24 cellular contexts compared by ENCODE assay signal in the genomic region with DNA sequence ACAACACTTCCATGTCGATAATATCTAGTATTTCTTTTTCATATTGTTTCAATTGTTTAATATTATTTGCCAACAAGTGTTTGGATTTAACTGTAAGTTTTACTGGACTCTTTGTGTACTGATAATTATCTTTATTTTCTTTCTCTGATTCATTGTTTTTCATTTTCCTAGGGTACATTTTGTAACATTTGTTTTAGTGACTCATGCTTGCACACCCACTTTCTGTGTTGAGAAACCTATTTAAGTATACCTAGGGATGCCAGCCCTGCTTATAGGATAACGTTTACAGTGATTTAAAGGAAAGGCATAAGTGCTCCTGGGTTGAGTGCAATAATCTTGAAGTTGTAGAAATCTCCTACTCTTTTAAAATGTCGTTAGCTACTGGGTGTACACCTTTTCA.
A peak's percentile ranks its signal among the peaks of the same experiment; 100 is the strongest.
DNase-seq lines count a peak whose midpoint lies in the region; ATAC-seq, FAIRE-seq and TF ChIP-seq lines count a peak whose summit lies in the region.
"Had no signal": no experiment of that assay in that cellular context is flagged by ENCODE, and none has a peak within 500 bp of the region (broad histone marks: within the 10 kb centered on the region; RNA-seq: fewer than 3 reads in every experiment).

No MANE protein-coding gene starts in this region.

- H3K36me3 Mint-ChIP-seq in activated CD4-positive, alpha-beta memory T cell treated with anti-CD3 and anti-CD28 coated beads for 36 hours = no peaks in the 10 kb centered on the region
- peaks cover 7% of the 10 kb centered on the region for H3K36me3 Mint-ChIP-seq in WTC11
- H3K36me3 Mint-ChIP-seq: CD8-positive, alpha-beta T cell had no signal

- H3K9me3 ChIP-seq in A549 (peaks cover 5% of the 10 kb centered on the region; the same call in 1 of the 3 replicates), mammary epithelial cell (replicated peaks; ENCODE audit: insufficient read depth, low read length) (peaks cover 4% of the 10 kb centered on the region)
- H3K9me3 ChIP-seq: SK-N-SH had no signal

- no peak for FAIRE-seq in A549 (lab: Jason Lieb, UNC)
- FAIRE-seq: GM19239 had no signal

- POLR2A ChIA-PET in A549 (lab: Yijun Ruan, JAX) = no interaction called here
- POLR2A ChIA-PET in activated CD4-positive, alpha-beta memory T cell treated with anti-CD3 and anti-CD28 coated beads for 36 hours (lab: Charles Lee) = no interaction called here
- POLR2A ChIA-PET in WTC11 (lab: Charles Lee) = no interaction called here

- H3K4me3 Mint-ChIP-seq in activated CD4-positive, alpha-beta memory T cell treated with anti-CD3 and anti-CD28 coated beads for 36 hours = no peak overlapping the region
- H3K4me3 Mint-ChIP-seq in WTC11 = no peak overlapping the region
- H3K4me3 Mint-ChIP-seq: activated CD4-positive, alpha-beta T cell treated with anti-CD3 and anti-CD28 coated beads, Interleukin-2, amount 10 ng/mL, durations not matched to agents 24 days and 14 days; CD8-positive, alpha-beta T cell; effector memory CD8-positive, alpha-beta T cell had no signal

- H3K4me3 ChIP-seq in A549 = no peak overlapping the region
- no peak overlapping the region for H3K4me3 ChIP-seq in mammary epithelial cell (replicated peaks in 1 of 3; ENCODE audit: insufficient read depth in 1 of 3, low read depth in 2 of 3, low read length in 3 of 3)
- H3K4me3 ChIP-seq: gastroesophageal sphincter, PC-9 had no signal

- H2AFZ ChIP-seq in mammary epithelial cell (ENCODE audit: low read depth, low read length) = peak overlapping the region; percentile 31
- H2AFZ ChIP-seq: PC-9 had no signal

- dilution Hi-C loops in mammary epithelial cell (cut with HindIII; ENCODE audit: low sequenced_read_pairs) = no loop called here

- no peaks in the 10 kb centered on the region for H3K36me3 ChIP-seq in mammary epithelial cell (ENCODE audit: insufficient read depth, low read length)
- H3K36me3 ChIP-seq: gastroesophageal sphincter had no signal

- H4K20me1 ChIP-seq in mammary epithelial cell (ENCODE audit: insufficient read depth, low read length) = no peaks in the 10 kb centered on the region

- H3K4me1 ChIP-seq in A549 (peaks cover 8% of the 10 kb centered on the region; the same call in 2 of the 3 replicates), mammary epithelial cell (ENCODE audit: insufficient read depth, low read length) (peaks cover 6% of the 10 kb centered on the region)
- H3K4me1 ChIP-seq: gastroesophageal sphincter had no signal

- H3K27ac ChIP-seq in A549 (no peak overlapping the region; a peak in 1 of 6 replicates), mammary epithelial cell (ENCODE audit: insufficient read depth, low read depth, low read length) (peak overlapping the region; percentile 93)
- H3K27ac ChIP-seq: gastroesophageal sphincter, PC-9 had no signal

- H3K9me3 Mint-ChIP-seq in activated CD4-positive, alpha-beta memory T cell treated with anti-CD3 and anti-CD28 coated beads for 36 hours = peaks cover 16% of the 10 kb centered on the region
- peaks cover 16% of the 10 kb centered on the region for H3K9me3 Mint-ChIP-seq in WTC11
- H3K9me3 Mint-ChIP-seq: activated CD4-positive, alpha-beta T cell treated with anti-CD3 and anti-CD28 coated beads, Interleukin-2, amount 10 ng/mL, durations not matched to agents 24 days and 14 days had no signal

- no peak for TF ChIP-seq POLR2A in A549 (IDR thresholded peaks at IDR 0.05; ENCODE audit: low read length)

- H3K27me3 Mint-ChIP-seq in activated CD4-positive, alpha-beta memory T cell treated with anti-CD3 and anti-CD28 coated beads for 36 hours = no peaks in the 10 kb centered on the region
- H3K27me3 Mint-ChIP-seq in WTC11 (ENCODE audit: low read depth) = no peaks in the 10 kb centered on the region; the same call in 1 of the 2 replicates
- H3K27me3 Mint-ChIP-seq: activated CD4-positive, alpha-beta T cell treated with anti-CD3 and anti-CD28 coated beads, Interleukin-2, amount 10 ng/mL, durations not matched to agents 24 days and 14 days; effector memory CD8-positive, alpha-beta T cell had no signal

- TF ChIP-seq RAD21 in A549 (conservative IDR thresholded peaks at IDR 0.05 in 1 of 2, IDR thresholded peaks at IDR 0.05 in 1 of 2) = no peak

- 3% methylated on average over 3 of the region's 3 CpGs for WGBS in A549 (ENCODE audit: missing lambda C conversion rate)
- 0% methylated on average over 3 of the region's 3 CpGs for WGBS in mammary epithelial cell (ENCODE audit: low coverage, missing lambda C conversion rate)

- H3K9ac ChIP-seq in mammary epithelial cell (ENCODE audit: insufficient read depth, low read length) = peak overlapping the region; percentile 12
- H3K9ac ChIP-seq: SK-N-SH had no signal

- TF ChIP-seq CTCF in A549 (IDR thresholded peaks at IDR 0.05) = no peak
- no peak for TF ChIP-seq CTCF in mammary epithelial cell (conservative IDR thresholded peaks at IDR 0.05 in 1 of 2, IDR thresholded peaks at IDR 0.05 in 1 of 2; ENCODE audit: extremely low read depth in 1 of 2, insufficient read depth in 1 of 2, low read depth in 1 of 2, low read length in 2 of 2)
- TF ChIP-seq CTCF in WTC11 (IDR thresholded peaks at IDR 0.05) = no peak

- intact Hi-C loops in mammary epithelial cell (cut with micrococcal nuclease) = no loop called here
- intact Hi-C loops in activated CD4-positive, alpha-beta memory T cell treated with anti-CD3 and anti-CD28 coated beads for 36 hours (cut with micrococcal nuclease) = no loop called here

- H3K27me3 ChIP-seq in mammary epithelial cell (ENCODE audit: insufficient read depth, low read length) = no peaks in the 10 kb centered on the region
- H3K27me3 ChIP-seq: gastroesophageal sphincter had no signal

- BruUV-seq in mammary epithelial cell (replicated peaks; lab: Mats Ljungman, UMichigan) = no TSS peak

- TF ChIP-seq EP300 in A549 (IDR thresholded peaks at IDR 0.05) = no peak

- ATAC-seq in A549 = no peak
- no peak for ATAC-seq in WTC11
- ATAC-seq: CD8-positive, alpha-beta T cell; effector memory CD8-positive, alpha-beta T cell; gastroesophageal sphincter; sciatic nerve had no signal

- H3K4me1 Mint-ChIP-seq in activated CD4-positive, alpha-beta memory T cell treated with anti-CD3 and anti-CD28 coated beads for 36 hours (ENCODE audit: low read depth) = no peaks in the 10 kb centered on the region
- no peaks in the 10 kb centered on the region for H3K4me1 Mint-ChIP-seq in WTC11
- H3K4me1 Mint-ChIP-seq: activated CD4-positive, alpha-beta T cell treated with anti-CD3 and anti-CD28 coated beads, Interleukin-2, amount 10 ng/mL, durations not matched to agents 24 days and 14 days had no signal

- CTCF ChIA-PET in A549 (lab: Yijun Ruan, JAX) (no interaction called here), mammary epithelial cell (lab: Charles Lee; ENCODE audit: low non-redundant PET) (no interaction called here), WTC11 (lab: Charles Lee) (no interaction called here)
- CTCF ChIA-PET in activated CD4-positive, alpha-beta memory T cell treated with anti-CD3 and anti-CD28 coated beads for 36 hours (lab: Charles Lee) = no interaction called here

- in situ Hi-C loops in mammary epithelial cell (cut with MboI; ENCODE audit: low sequenced_read_pairs in 2 of 2) = no loop called here

- peak in 1 of 2 experiments; percentile 29 for DNase-seq in A549 (ENCODE audit: low read depth in 1 of 2, low spot score in 1 of 2)
- peak; percentile 42 for DNase-seq in HS-5 (ENCODE audit: low read depth)
- DNase-seq in mammary epithelial cell = peak; percentile 79
- DNase-seq in inferior parietal cortex (ENCODE audit: extremely low spot score) = peak; percentile 7
- no peak for DNase-seq in activated CD4-positive, alpha-beta memory T cell treated with anti-CD3 and anti-CD28 coated beads for 36 hours
- no peak for DNase-seq in NCI-H524 (lab: John Stamatoyannopoulos, UW)
- no peak for DNase-seq in WTC11 (ENCODE audit: low spot score)
- no peak for DNase-seq in activated CD4-positive, CD25-positive, alpha-beta regulatory T cell treated with anti-CD3 and anti-CD28 coated beads, Interleukin-2, amount 50 U/mL, for 72 hours
- DNase-seq: activated CD4-positive, alpha-beta T cell treated with anti-CD3 and anti-CD28 coated beads, Interleukin-2, amount 10 ng/mL, durations not matched to agents 24 days and 14 days; activated CD8-positive, alpha-beta memory T cell treated with anti-CD3 and anti-CD28 coated beads, Interleukin-2, amount 50 U/mL, for 48 hours; activated gamma-delta T cell; anterior cingulate cortex; CD8-positive, alpha-beta T cell; effector memory CD8-positive, alpha-beta T cell; H7; NCI-H2029 treated with DMSO at 0.1 percent for 48 hours; NCI-H524 treated with DMSO at 0.1 percent for 48 hours; occipital lobe; SK-N-SH; stimulated activated CD4-positive, alpha-beta T cell treated with anti-CD3 and anti-CD28 coated beads, Interleukin-1b, Interleukin-23, amount 100 ng/mL, for 48 hours had no signal

- no peaks in the 10 kb centered on the region for H3K79me2 ChIP-seq in mammary epithelial cell (ENCODE audit: insufficient read depth, low read length)

- H3K4me2 ChIP-seq in A549 = peak overlapping the region; percentile 39; the same call in 2 of the 3 replicates
- peak overlapping the region; percentile 60 for H3K4me2 ChIP-seq in mammary epithelial cell (ENCODE audit: insufficient read depth, low read depth, low read length)
- H3K4me2 ChIP-seq: PC-9, SK-N-SH had no signal

- no peak overlapping the region for H3K27ac Mint-ChIP-seq in activated CD4-positive, alpha-beta memory T cell treated with anti-CD3 and anti-CD28 coated beads for 36 hours
- no peak overlapping the region for H3K27ac Mint-ChIP-seq in WTC11
- H3K27ac Mint-ChIP-seq: activated CD4-positive, alpha-beta T cell treated with anti-CD3 and anti-CD28 coated beads, Interleukin-2, amount 10 ng/mL, durations not matched to agents 24 days and 14 days; CD8-positive, alpha-beta T cell; effector memory CD8-positive, alpha-beta T cell had no signal

TF ChIP-seq in A549, 52 proteins besides CTCF, POLR2A, EP300 and RAD21 (continues in another document):
- no peak for TF ChIP-seq CBX2 (IDR thresholded peaks at IDR 0.05; ENCODE audit: borderline replicate concordance, low read depth)
- peak in 1 of 2 experiments; percentile 28; a peak in 1 of 5 replicates for TF ChIP-seq JUN (IDR thresholded peaks at IDR 0.05)
- peak; percentile 87 for TF ChIP-seq GATA3 (IDR thresholded peaks at IDR 0.05; ENCODE audit: borderline replicate concordance)
- TF ChIP-seq NPAS2 (CRISPR knock-in tag; IDR thresholded peaks at IDR 0.05; ENCODE audit: borderline replicate concordance) = no peak
- TF ChIP-seq CEBPB (IDR thresholded peaks at IDR 0.05) = peak; percentile 48 to 62; a peak in 2 of 4 replicates
- TF ChIP-seq JUNB (IDR thresholded peaks at IDR 0.05) = peak; percentile 68; the same call in 1 of the 2 replicates

Comparison
In these comparisons a context has a peak if more than half of its experiments do, and no peak if none do; other contexts are left out.
1. DNase-seq: peak in HS-5 (single experiment), mammary epithelial cell (single experiment) and inferior parietal cortex (single experiment); none in activated CD4-positive, alpha-beta memory T cell treated with anti-CD3 and anti-CD28 coated beads for 36 hours (single experiment), NCI-H524 (0 of 2), WTC11 (single experiment) and activated CD4-positive, CD25-positive, alpha-beta regulatory T cell treated with anti-CD3 and anti-CD28 coated beads, Interleukin-2, amount 50 U/mL, for 72 hours (single experiment).